In the genomic region with DNA sequence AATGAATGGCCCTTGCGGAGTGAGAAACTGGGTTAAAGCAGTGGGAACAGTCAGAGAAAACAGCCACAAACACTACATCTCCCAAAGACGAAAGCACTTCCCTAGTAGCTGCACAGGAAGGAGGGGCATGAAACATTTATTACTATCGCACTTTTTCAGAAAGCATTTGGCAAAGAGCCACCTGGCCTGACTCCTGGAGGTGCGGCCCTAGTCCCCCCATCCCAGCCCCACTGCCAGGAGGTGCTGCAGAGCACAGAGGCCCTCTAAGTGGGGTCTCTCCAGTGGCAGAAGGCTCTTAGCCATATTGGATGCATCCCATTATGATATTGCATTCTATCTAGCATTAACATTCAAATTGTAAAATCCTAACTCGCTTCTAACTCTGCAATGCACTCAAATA, we compare ENCODE assay signal across 16 cellular contexts. TPM values are rescaled to one million over a fixed set of nuclear protein-coding genes. Genes with fewer than 3 reads are reported as not detected.
DNase-seq lines count a peak whose midpoint lies in the region; ATAC-seq and TF ChIP-seq lines count a peak whose summit lies in the region.
"Had no signal": no experiment of that assay in that cellular context is flagged by ENCODE, and none has a peak within 500 bp of the region (broad histone marks: within the 10 kb centered on the region; RNA-seq: fewer than 3 reads in every experiment).

No MANE protein-coding gene starts in this region.

- CTCF ChIA-PET in naive thymus-derived CD4-positive, alpha-beta T cell (lab: Charles Lee) = no interaction called here

- peak; percentile 23 for DNase-seq in DMS 273 (lab: John Stamatoyannopoulos, UW; ENCODE audit: unreplicated experiment)
- DNase-seq in DMS 273 treated with DMSO at 0.1 percent for 48 hours (lab: John Stamatoyannopoulos, UW) = no peak
- peak; percentile 3 for DNase-seq in COR-L47 (lab: John Stamatoyannopoulos, UW)
- peak; percentile 17 for DNase-seq in RPMI8226
- no peak for DNase-seq in left colon
- no peak for DNase-seq in SHP77 treated with DMSO at 0.1 percent for 48 hours (lab: John Stamatoyannopoulos, UW)
- no peak for DNase-seq in naive thymus-derived CD4-positive, alpha-beta T cell
- DNase-seq in BE2C = no peak
- DNase-seq: CD8-positive, alpha-beta memory T cell; DMS153; DMS79 treated with DMSO at 0.1 percent for 48 hours; EL; H7 had no signal

- peaks cover 0 to 2% (median 0%) of the 10 kb centered on the region in 11 donors for H3K9me3 Mint-ChIP-seq in naive thymus-derived CD4-positive, alpha-beta T cell
- H3K9me3 Mint-ChIP-seq: CD8-positive, alpha-beta memory T cell; GM23338 had no signal

- no peaks in the 10 kb centered on the region for H3K27me3 ChIP-seq in naive thymus-derived CD4-positive, alpha-beta T cell (ENCODE audit: control insufficient read depth in 2 of 2, insufficient read depth in 2 of 2, low read length in 2 of 2)
- H3K27me3 ChIP-seq in BE2C = peaks cover 15% of the 10 kb centered on the region
- H3K27me3 ChIP-seq: BLaER1 had no signal

- H3K36me3 Mint-ChIP-seq in naive thymus-derived CD4-positive, alpha-beta T cell = peaks cover 0 to 8% (median 0%) of the 10 kb centered on the region in 5 donors

- H3K27ac ChIP-seq in naive thymus-derived CD4-positive, alpha-beta T cell (ENCODE audit: low read depth, low read length) = no peak overlapping the region
- H3K27ac ChIP-seq: 22Rv1, BLaER1 had no signal

- no peaks in the 10 kb centered on the region for H3K4me1 ChIP-seq in naive thymus-derived CD4-positive, alpha-beta T cell (ENCODE audit: control insufficient read depth in 2 of 2, insufficient read depth in 2 of 2, low read length in 2 of 2)
- no peaks in the 10 kb centered on the region for H3K4me1 ChIP-seq in BE2C

- H3K27me3 Mint-ChIP-seq in naive thymus-derived CD4-positive, alpha-beta T cell = peaks cover 6 to 22% (median 15%) of the 10 kb centered on the region in 5 donors

- ATAC-seq in left colon = peak; percentile 24
- ATAC-seq in naive thymus-derived CD4-positive, alpha-beta T cell = no peak
- ATAC-seq: GM23338 had no signal

- H3K4me1 Mint-ChIP-seq in naive thymus-derived CD4-positive, alpha-beta T cell = peaks cover 0 to 8% (median 7%) of the 10 kb centered on the region in 7 donors
- H3K4me1 Mint-ChIP-seq: GM23338 had no signal

- POLR2A ChIA-PET in naive thymus-derived CD4-positive, alpha-beta T cell (lab: Charles Lee) = interaction anchor here (0.7 kb wide), 1 partner anchor 57 kb away, joined by 3 read pairs; no protein-coding TSS in a partner anchor

- no peaks in the 10 kb centered on the region for H3K9me3 ChIP-seq in naive thymus-derived CD4-positive, alpha-beta T cell (ENCODE audit: control insufficient read depth in 2 of 3, low read length in 3 of 3)
- no peaks in the 10 kb centered on the region for H3K9me3 ChIP-seq in BE2C
- H3K9me3 ChIP-seq: BLaER1 had no signal

- no peak overlapping the region for H3K4me3 ChIP-seq in naive thymus-derived CD4-positive, alpha-beta T cell (ENCODE audit: low read length)
- no peak overlapping the region for H3K4me3 ChIP-seq in BE2C (ENCODE audit: low read depth, low read length)
- H3K4me3 ChIP-seq: BLaER1, GM23338 had no signal

- H3K27ac Mint-ChIP-seq in naive thymus-derived CD4-positive, alpha-beta T cell = no peak overlapping the region
- H3K27ac Mint-ChIP-seq: CD8-positive, alpha-beta memory T cell; GM23338 had no signal

- intact Hi-C loops in left colon (cut with DNase I, micrococcal nuclease) = no loop called here
- intact Hi-C loops in naive thymus-derived CD4-positive, alpha-beta T cell (cut with micrococcal nuclease) = no loop called here

- H3K4me3 Mint-ChIP-seq in naive thymus-derived CD4-positive, alpha-beta T cell = no peak overlapping the region
- H3K4me3 Mint-ChIP-seq: CD8-positive, alpha-beta memory T cell; GM23338 had no signal

- no peaks in the 10 kb centered on the region for H3K36me3 ChIP-seq in naive thymus-derived CD4-positive, alpha-beta T cell (ENCODE audit: control insufficient read depth in 2 of 3, insufficient read depth in 3 of 3, low read length in 3 of 3)
- no peaks in the 10 kb centered on the region for H3K36me3 ChIP-seq in BE2C
- H3K36me3 ChIP-seq: BLaER1 had no signal

- no peak for TF ChIP-seq CTCF in BE2C (IDR thresholded peaks at IDR 0.05; ENCODE audit: low read depth, low read length)

RNA-seq across cellular contexts. Expression of a gene that starts 55.8 kb away (rescaled TPM):
- 10 to 100 TPM; 13.6 to 14.7 TPM for total RNA-seq in left colon
- 10 to 100 TPM; 16.0 to 23.2 (median 18.5) TPM for total RNA-seq in naive thymus-derived CD4-positive, alpha-beta T cell
- polyA plus RNA-seq in naive thymus-derived CD4-positive, alpha-beta T cell = 10 to 100 TPM; 16.3 to 16.6 TPM
- polyA plus RNA-seq in BE2C (2012; ENCODE audit: insufficient read depth, insufficient read length, low read depth) = 15.5 TPM

RNA-seq across cellular contexts. Expression of a gene that starts 59.4 kb away (rescaled TPM):
- under 1 TPM in 1 of 2 donors, not detected in 1; 0.08 TPM for total RNA-seq in left colon
- total RNA-seq in naive thymus-derived CD4-positive, alpha-beta T cell = not detected
- polyA plus RNA-seq in naive thymus-derived CD4-positive, alpha-beta T cell = under 1 TPM in 1 of 2 donors, not detected in 1; 0.05 TPM
- not detected for polyA plus RNA-seq in BE2C (2012; ENCODE audit: insufficient read depth, insufficient read length, low read depth)
- total RNA-seq: CD8-positive, alpha-beta memory T cell had no signal
- polyA plus RNA-seq: CD8-positive, alpha-beta memory T cell had no signal

Comparison
In these comparisons a context has a peak if more than half of its experiments do, and no peak if none do; other contexts are left out.
1. DNase-seq: peak in DMS 273 (single experiment), COR-L47 (single experiment) and RPMI8226 (single experiment); none in DMS 273 treated with DMSO at 0.1 percent for 48 hours (single experiment), left colon (0 of 2), SHP77 treated with DMSO at 0.1 percent for 48 hours (single experiment), naive thymus-derived CD4-positive, alpha-beta T cell (0 of 9) and BE2C (single experiment).